ENCODE assay signal across 1 cellular context in the genomic region with DNA sequence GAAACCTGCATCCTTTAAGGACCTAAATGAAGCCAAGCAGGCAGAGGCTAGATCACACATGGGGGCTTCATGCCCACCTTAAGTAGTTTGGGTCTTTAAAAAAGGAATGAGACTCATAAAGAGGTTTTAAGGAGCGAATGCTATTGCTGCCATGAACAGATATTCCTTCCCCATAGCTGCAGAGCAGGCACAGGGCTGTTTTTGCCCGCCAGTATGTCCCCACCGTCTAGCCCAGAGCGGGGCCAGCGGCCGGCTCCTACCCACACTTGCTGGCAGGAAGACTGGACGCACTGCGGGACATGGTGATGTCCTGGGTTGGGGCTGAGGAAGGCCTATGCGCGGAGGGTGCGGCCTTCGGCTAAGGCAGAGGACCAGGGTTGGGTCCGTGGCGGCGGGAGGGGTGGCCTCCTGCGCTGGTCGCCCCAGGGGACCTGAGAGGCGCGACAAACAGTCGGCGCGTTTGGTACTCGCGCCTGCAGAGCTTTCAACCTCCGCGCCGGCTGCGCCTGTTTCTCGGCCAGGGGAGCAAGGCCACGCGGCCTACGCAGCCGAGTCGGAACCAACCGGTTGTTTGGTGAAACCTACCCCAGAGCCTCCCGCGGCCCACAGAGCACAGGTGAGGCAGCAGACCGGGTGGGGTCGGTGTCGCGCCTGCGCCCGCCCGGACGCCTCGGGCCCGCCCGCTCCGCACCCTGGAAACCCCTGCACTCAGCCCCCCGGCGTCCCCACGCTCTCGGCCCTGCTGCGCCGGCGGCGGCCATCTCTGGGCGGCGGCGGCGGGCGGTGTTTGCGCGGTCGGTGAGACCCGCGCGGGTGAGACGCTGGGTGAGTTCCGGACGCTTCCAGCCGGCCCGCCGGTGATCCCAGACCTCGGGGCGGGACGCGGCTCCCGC.
TF ChIP-seq lines count a peak whose summit lies in the region.

A gene with protein sequence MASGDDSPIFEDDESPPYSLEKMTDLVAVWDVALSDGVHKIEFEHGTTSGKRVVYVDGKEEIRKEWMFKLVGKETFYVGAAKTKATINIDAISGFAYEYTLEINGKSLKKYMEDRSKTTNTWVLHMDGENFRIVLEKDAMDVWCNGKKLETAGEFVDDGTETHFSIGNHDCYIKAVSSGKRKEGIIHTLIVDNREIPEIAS (plus strand): TSS at position 450 of the 893 bp plus-strand sequence. CDS start 10,956 bp downstream, outside the sequence.

TF ChIP-seq in WTC11, 78 proteins besides CTCF, POLR2A, EP300 and RAD21 (continued from another document and continues in another):
- TF ChIP-seq, protein P1, sequence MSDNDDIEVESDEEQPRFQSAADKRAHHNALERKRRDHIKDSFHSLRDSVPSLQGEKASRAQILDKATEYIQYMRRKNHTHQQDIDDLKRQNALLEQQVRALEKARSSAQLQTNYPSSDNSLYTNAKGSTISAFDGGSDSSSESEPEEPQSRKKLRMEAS (CRISPR knock-in tag; IDR thresholded peaks at IDR 0.05): peak; percentile 88
- TF ChIP-seq TP53 (CRISPR knock-in tag; IDR thresholded peaks at IDR 0.05) (peak; percentile 5; the same call in 1 of the 2 replicates), SP1 (CRISPR knock-in tag; conservative IDR thresholded peaks at IDR 0.05) (peak; percentile 28; the same call in 1 of the 2 replicates), RELA (CRISPR knock-in tag; IDR thresholded peaks at IDR 0.05; ENCODE audit: borderline replicate concordance) (no peak; the same call in 1 of the 2 replicates), ZNF416 (CRISPR knock-in tag; IDR thresholded peaks at IDR 0.05) (no peak), ZNF138 (CRISPR knock-in tag; conservative IDR thresholded peaks at IDR 0.05) (no peak), TEAD4 (CRISPR knock-in tag; IDR thresholded peaks at IDR 0.05) (0 out of 2 replicates have a peak, but pooled peaks have one; percentile 60), ESRRA (CRISPR knock-in tag; IDR thresholded peaks at IDR 0.05; ENCODE audit: borderline replicate concordance) (0 out of 2 replicates have a peak, but pooled peaks have one; percentile 29), NR3C1 (CRISPR knock-in tag; conservative IDR thresholded peaks at IDR 0.05; ENCODE audit: low read depth) (no peak), NFATC4 (CRISPR knock-in tag; IDR thresholded peaks at IDR 0.05) (no peak), JAZF1 (CRISPR knock-in tag; IDR thresholded peaks at IDR 0.05) (no peak), RORB (CRISPR knock-in tag; IDR thresholded peaks at IDR 0.05) (no peak), ZNF232 (CRISPR knock-in tag; IDR thresholded peaks at IDR 0.05) (0 out of 2 replicates have a peak, but pooled peaks have one; percentile 49), FOXK1 (CRISPR knock-in tag; IDR thresholded peaks at IDR 0.05) (no peak), GABPB1 (CRISPR knock-in tag; IDR thresholded peaks at IDR 0.05) (0 out of 2 replicates have a peak, but pooled peaks have one; percentile 26), KAT7 (CRISPR knock-in tag; IDR thresholded peaks at IDR 0.05; ENCODE audit: borderline replicate concordance) (no peak; the same call in 1 of the 2 replicates)
- TF ChIP-seq, protein P2, sequence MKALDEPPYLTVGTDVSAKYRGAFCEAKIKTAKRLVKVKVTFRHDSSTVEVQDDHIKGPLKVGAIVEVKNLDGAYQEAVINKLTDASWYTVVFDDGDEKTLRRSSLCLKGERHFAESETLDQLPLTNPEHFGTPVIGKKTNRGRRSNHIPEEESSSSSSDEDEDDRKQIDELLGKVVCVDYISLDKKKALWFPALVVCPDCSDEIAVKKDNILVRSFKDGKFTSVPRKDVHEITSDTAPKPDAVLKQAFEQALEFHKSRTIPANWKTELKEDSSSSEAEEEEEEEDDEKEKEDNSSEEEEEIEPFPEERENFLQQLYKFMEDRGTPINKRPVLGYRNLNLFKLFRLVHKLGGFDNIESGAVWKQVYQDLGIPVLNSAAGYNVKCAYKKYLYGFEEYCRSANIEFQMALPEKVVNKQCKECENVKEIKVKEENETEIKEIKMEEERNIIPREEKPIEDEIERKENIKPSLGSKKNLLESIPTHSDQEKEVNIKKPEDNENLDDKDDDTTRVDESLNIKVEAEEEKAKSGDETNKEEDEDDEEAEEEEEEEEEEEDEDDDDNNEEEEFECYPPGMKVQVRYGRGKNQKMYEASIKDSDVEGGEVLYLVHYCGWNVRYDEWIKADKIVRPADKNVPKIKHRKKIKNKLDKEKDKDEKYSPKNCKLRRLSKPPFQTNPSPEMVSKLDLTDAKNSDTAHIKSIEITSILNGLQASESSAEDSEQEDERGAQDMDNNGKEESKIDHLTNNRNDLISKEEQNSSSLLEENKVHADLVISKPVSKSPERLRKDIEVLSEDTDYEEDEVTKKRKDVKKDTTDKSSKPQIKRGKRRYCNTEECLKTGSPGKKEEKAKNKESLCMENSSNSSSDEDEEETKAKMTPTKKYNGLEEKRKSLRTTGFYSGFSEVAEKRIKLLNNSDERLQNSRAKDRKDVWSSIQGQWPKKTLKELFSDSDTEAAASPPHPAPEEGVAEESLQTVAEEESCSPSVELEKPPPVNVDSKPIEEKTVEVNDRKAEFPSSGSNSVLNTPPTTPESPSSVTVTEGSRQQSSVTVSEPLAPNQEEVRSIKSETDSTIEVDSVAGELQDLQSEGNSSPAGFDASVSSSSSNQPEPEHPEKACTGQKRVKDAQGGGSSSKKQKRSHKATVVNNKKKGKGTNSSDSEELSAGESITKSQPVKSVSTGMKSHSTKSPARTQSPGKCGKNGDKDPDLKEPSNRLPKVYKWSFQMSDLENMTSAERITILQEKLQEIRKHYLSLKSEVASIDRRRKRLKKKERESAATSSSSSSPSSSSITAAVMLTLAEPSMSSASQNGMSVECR (CRISPR knock-in tag; IDR thresholded peaks at IDR 0.05; ENCODE audit: borderline replicate concordance): peak; percentile 83; the same call in 1 of the 2 replicates
- TF ChIP-seq, protein P3, sequence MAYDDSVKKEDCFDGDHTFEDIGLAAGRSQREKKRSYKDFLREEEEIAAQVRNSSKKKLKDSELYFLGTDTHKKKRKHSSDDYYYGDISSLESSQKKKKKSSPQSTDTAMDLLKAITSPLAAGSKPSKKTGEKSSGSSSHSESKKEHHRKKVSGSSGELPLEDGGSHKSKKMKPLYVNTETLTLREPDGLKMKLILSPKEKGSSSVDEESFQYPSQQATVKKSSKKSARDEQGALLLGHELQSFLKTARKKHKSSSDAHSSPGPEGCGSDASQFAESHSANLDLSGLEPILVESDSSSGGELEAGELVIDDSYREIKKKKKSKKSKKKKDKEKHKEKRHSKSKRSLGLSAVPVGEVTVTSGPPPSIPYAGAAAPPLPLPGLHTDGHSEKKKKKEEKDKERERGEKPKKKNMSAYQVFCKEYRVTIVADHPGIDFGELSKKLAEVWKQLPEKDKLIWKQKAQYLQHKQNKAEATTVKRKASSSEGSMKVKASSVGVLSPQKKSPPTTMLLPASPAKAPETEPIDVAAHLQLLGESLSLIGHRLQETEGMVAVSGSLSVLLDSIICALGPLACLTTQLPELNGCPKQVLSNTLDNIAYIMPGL (CRISPR knock-in tag; IDR thresholded peaks at IDR 0.05): peak; percentile 90; the same call in 1 of the 2 replicates
- TF ChIP-seq, protein P4, sequence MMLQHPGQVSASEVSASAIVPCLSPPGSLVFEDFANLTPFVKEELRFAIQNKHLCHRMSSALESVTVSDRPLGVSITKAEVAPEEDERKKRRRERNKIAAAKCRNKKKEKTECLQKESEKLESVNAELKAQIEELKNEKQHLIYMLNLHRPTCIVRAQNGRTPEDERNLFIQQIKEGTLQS (CRISPR knock-in tag; conservative IDR thresholded peaks at IDR 0.05): no peak
- TF ChIP-seq, protein P5, sequence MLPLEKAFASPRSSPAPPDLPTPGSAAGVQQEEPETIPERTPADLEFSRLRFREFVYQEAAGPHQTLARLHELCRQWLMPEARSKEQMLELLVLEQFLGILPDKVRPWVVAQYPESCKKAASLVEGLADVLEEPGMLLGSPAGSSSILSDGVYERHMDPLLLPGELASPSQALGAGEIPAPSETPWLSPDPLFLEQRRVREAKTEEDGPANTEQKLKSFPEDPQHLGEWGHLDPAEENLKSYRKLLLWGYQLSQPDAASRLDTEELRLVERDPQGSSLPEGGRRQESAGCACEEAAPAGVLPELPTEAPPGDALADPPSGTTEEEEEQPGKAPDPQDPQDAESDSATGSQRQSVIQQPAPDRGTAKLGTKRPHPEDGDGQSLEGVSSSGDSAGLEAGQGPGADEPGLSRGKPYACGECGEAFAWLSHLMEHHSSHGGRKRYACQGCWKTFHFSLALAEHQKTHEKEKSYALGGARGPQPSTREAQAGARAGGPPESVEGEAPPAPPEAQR (CRISPR knock-in tag; IDR thresholded peaks at IDR 0.05): no peak
- TF ChIP-seq, protein P6, sequence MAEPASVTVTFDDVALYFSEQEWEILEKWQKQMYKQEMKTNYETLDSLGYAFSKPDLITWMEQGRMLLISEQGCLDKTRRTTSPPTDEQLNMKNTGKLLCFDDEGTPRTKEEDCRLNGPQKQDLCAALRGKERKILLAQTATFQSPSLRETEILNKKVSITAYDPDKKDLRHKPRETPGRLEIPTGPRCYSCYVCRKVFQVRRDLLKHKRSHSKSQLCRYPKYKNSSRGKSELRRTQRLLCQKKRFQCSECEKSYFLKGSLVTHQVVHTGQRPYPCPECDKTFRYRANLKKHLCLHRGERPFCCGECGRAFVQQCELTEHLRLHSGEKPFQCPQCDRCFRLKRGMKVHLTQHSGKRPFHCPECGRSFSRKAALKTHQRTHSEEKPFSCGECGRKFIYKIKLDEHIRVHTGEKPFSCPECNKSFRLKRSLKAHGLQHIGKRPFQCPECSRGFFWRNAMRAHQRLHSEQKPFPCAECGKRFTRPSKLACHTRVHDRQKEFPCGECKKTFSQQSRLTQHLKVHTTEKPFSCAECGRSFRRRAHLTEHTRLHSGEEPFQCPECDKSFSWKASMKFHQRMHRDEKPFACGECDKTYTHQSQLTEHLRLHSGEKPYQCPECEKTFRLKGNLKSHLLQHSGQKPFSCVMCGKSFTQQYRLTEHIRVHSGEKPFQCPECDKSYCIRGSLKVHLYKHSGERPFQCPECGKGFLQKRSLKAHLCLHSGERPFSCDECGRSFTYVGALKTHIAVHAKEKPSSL (CRISPR knock-in tag; conservative IDR thresholded peaks at IDR 0.05): no peak
- TF ChIP-seq, protein P7, sequence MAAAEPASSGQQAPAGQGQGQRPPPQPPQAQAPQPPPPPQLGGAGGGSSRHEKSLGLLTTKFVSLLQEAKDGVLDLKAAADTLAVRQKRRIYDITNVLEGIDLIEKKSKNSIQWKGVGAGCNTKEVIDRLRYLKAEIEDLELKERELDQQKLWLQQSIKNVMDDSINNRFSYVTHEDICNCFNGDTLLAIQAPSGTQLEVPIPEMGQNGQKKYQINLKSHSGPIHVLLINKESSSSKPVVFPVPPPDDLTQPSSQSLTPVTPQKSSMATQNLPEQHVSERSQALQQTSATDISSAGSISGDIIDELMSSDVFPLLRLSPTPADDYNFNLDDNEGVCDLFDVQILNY (CRISPR knock-in tag; IDR thresholded peaks at IDR 0.05): peak; percentile 34; the same call in 1 of the 2 replicates
- TF ChIP-seq, protein P8, sequence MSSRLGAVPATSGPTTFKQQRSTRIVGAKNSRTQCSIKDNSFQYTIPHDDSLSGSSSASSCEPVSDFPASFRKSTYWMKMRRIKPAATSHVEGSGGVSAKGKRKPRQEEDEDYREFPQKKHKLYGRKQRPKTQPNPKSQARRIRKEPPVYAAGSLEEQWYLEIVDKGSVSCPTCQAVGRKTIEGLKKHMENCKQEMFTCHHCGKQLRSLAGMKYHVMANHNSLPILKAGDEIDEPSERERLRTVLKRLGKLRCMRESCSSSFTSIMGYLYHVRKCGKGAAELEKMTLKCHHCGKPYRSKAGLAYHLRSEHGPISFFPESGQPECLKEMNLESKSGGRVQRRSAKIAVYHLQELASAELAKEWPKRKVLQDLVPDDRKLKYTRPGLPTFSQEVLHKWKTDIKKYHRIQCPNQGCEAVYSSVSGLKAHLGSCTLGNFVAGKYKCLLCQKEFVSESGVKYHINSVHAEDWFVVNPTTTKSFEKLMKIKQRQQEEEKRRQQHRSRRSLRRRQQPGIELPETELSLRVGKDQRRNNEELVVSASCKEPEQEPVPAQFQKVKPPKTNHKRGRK (CRISPR knock-in tag; IDR thresholded peaks at IDR 0.05; ENCODE audit: borderline replicate concordance): no peak
- TF ChIP-seq, protein P9, sequence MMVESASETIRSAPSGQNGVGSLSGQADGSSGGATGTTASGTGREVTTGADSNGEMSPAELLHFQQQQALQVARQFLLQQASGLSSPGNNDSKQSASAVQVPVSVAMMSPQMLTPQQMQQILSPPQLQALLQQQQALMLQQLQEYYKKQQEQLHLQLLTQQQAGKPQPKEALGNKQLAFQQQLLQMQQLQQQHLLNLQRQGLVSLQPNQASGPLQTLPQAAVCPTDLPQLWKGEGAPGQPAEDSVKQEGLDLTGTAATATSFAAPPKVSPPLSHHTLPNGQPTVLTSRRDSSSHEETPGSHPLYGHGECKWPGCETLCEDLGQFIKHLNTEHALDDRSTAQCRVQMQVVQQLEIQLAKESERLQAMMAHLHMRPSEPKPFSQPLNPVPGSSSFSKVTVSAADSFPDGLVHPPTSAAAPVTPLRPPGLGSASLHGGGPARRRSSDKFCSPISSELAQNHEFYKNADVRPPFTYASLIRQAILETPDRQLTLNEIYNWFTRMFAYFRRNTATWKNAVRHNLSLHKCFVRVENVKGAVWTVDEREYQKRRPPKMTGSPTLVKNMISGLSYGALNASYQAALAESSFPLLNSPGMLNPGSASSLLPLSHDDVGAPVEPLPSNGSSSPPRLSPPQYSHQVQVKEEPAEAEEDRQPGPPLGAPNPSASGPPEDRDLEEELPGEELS (CRISPR knock-in tag; IDR thresholded peaks at IDR 0.05): no peak; the same call in 1 of the 2 replicates
- TF ChIP-seq, protein P10, sequence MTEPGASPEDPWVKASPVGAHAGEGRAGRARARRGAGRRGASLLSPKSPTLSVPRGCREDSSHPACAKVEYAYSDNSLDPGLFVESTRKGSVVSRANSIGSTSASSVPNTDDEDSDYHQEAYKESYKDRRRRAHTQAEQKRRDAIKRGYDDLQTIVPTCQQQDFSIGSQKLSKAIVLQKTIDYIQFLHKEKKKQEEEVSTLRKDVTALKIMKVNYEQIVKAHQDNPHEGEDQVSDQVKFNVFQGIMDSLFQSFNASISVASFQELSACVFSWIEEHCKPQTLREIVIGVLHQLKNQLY (CRISPR knock-in tag; IDR thresholded peaks at IDR 0.05): no peak
- TF ChIP-seq, protein P11, sequence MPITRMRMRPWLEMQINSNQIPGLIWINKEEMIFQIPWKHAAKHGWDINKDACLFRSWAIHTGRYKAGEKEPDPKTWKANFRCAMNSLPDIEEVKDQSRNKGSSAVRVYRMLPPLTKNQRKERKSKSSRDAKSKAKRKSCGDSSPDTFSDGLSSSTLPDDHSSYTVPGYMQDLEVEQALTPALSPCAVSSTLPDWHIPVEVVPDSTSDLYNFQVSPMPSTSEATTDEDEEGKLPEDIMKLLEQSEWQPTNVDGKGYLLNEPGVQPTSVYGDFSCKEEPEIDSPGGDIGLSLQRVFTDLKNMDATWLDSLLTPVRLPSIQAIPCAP (CRISPR knock-in tag; IDR thresholded peaks at IDR 0.05): no peak; the same call in 1 of the 2 replicates
- TF ChIP-seq, protein P12, sequence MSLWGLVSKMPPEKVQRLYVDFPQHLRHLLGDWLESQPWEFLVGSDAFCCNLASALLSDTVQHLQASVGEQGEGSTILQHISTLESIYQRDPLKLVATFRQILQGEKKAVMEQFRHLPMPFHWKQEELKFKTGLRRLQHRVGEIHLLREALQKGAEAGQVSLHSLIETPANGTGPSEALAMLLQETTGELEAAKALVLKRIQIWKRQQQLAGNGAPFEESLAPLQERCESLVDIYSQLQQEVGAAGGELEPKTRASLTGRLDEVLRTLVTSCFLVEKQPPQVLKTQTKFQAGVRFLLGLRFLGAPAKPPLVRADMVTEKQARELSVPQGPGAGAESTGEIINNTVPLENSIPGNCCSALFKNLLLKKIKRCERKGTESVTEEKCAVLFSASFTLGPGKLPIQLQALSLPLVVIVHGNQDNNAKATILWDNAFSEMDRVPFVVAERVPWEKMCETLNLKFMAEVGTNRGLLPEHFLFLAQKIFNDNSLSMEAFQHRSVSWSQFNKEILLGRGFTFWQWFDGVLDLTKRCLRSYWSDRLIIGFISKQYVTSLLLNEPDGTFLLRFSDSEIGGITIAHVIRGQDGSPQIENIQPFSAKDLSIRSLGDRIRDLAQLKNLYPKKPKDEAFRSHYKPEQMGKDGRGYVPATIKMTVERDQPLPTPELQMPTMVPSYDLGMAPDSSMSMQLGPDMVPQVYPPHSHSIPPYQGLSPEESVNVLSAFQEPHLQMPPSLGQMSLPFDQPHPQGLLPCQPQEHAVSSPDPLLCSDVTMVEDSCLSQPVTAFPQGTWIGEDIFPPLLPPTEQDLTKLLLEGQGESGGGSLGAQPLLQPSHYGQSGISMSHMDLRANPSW (CRISPR knock-in tag; conservative IDR thresholded peaks at IDR 0.05; ENCODE audit: low read depth): no peak
